Comparison of ENCODE assay signal across 1 cellular context in genomic region chr9:134373269-134373668, GRCh38.
TF ChIP-seq lines count a peak whose summit lies in the region.

No MANE protein-coding gene starts in this region.

TF ChIP-seq in GM12878, 131 proteins besides CTCF, POLR2A, EP300 and RAD21 (continued from another document):
- TF ChIP-seq E2F8 (IDR thresholded peaks at IDR 0.05; ENCODE audit: low read depth, partially characterized antibody), result no peak
- no peak for TF ChIP-seq NFXL1 (IDR thresholded peaks at IDR 0.05; ENCODE audit: borderline replicate concordance)
- TF ChIP-seq SREBF1 (IDR thresholded peaks at IDR 0.05; ENCODE audit: low read length), result no peak
- no peak for TF ChIP-seq CHD2 (IDR thresholded peaks at IDR 0.05; ENCODE audit: borderline replicate concordance, low read depth, low read length)
- TF ChIP-seq MLLT1 (IDR thresholded peaks at IDR 0.05), result no peak
